In the genomic region with DNA sequence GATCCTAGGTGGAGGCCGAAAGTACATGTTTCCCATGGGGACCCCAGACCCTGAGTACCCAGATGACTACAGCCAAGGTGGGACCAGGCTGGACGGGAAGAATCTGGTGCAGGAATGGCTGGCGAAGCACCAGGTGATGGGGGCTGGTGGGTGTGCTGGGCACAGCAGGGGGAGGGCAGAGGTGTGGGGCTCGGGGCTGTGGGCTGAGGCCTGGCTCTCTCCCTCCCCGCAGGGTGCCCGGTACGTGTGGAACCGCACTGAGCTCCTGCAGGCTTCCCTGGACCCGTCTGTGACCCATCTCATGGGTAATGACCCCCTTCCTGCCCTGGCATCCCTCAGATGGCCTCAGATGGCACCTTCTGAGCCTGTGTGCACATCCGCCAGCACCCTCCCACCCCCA, we compare ENCODE assay signal across 7 cellular contexts. TPM values are rescaled to one million over a fixed set of nuclear protein-coding genes. Genes with fewer than 3 reads are reported as not detected.
"Had no signal": no experiment of that assay in that cellular context is flagged by ENCODE, and none has a peak within 500 bp of the region (broad histone marks: within the 10 kb centered on the region; RNA-seq: fewer than 3 reads in every experiment).

No MANE protein-coding gene starts in this region.

RNA-seq across cellular contexts. Expression of a gene that starts 1.6 kb away (rescaled TPM):
- total RNA-seq: K562, M059J, Peyer's patch, Right ventricle myocardium superior had no signal
- polyA plus RNA-seq: K562, SK-N-SH had no signal

RNA-seq across cellular contexts. Expression of a gene that starts 29.7 kb away (rescaled TPM):
- total RNA-seq: K562, Peyer's patch, Right ventricle myocardium superior had no signal
- polyA plus RNA-seq: SK-N-SH had no signal

RNA-seq across cellular contexts. Expression of a gene that starts 47.7 kb away (rescaled TPM):
- total RNA-seq: K562, M059J, PC-3, Right ventricle myocardium superior, SJSA1 had no signal
- polyA plus RNA-seq: K562, SK-N-SH had no signal
